Comparison of ENCODE assay signal across 8 cellular contexts in the genomic region with DNA sequence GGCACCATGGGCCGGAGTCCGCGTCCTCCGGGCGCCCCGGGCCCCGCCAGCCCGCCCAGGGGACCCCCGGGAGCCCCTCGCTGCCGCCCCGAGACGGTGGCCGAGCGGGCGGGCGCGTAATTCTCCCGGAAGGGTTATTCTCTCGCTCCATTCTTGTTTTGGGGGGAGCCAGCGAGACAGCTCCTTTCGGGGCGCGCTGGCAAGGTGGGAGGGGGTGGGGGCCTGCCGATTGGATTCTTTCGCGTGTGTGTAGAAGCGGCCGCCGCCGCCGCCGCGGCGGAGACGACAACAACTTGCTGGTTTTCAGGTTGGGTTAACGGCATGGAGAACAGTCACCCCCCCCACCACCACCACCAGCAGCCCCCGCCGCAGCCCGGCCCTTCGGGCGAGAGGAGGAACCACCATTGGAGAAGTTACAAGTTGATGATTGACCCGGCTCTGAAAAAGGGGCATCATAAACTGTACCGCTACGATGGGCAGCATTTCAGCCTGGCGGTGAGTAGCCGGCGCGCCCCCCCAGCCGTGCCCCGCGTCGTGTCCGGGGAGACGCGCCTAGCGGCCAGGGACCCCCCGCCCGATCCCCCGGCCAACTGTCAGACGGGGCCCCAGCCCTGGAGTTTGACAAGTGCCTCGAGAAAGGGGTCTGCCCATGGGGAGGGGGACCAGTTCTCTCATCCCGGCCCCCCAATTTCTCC. TPM values are rescaled to one million over a fixed set of nuclear protein-coding genes. Genes with fewer than 3 reads are reported as not detected.
DNase-seq lines count a peak whose midpoint lies in the region; ATAC-seq and TF ChIP-seq lines count a peak whose summit lies in the region.

No MANE protein-coding gene starts in this region.

- H3K9ac ChIP-seq in smooth muscle cell (ENCODE audit: low read depth) = peak overlapping the region; percentile 83

- TF ChIP-seq POLR2A in GM18505 (IDR thresholded peaks at IDR 0.05; ENCODE audit: borderline replicate concordance, extremely low read depth, insufficient read depth, insufficient read length) = no peak

- H3K4me3 ChIP-seq in iPS-18c (ENCODE audit: insufficient read depth, low read depth, low read length) (peak overlapping the region; percentile 86), smooth muscle cell (peak overlapping the region; percentile 82)

- no peaks in the 10 kb centered on the region for H3K27me3 ChIP-seq in smooth muscle cell (ENCODE audit: low read depth)

- no peak for ATAC-seq in GM18505 (IDR thresholded peaks at IDR 0.05; ENCODE audit: unreplicated experiment)

- H3K36me3 ChIP-seq in smooth muscle cell (ENCODE audit: low read depth) = no peaks in the 10 kb centered on the region

- H3K79me2 ChIP-seq in smooth muscle cell (ENCODE audit: low read depth) = peaks cover 63% of the 10 kb centered on the region

- H2AFZ ChIP-seq in smooth muscle cell (ENCODE audit: low read depth) = no peak overlapping the region

- H3K4me1 ChIP-seq in smooth muscle cell (ENCODE audit: low read depth) = peaks cover 29% of the 10 kb centered on the region

- H3K27ac ChIP-seq in angular gyrus (ENCODE audit: low read depth, low read length) (peak overlapping the region; percentile 55), smooth muscle cell (ENCODE audit: low read depth) (peak overlapping the region; percentile 71)

- peaks cover 35% of the 10 kb centered on the region for H4K20me1 ChIP-seq in smooth muscle cell (ENCODE audit: low read depth)

- H3K4me2 ChIP-seq in smooth muscle cell = peak overlapping the region; percentile 96

- peaks cover 14% of the 10 kb centered on the region for H3F3A ChIP-seq in smooth muscle cell (ENCODE audit: low read depth)

- no peak for TF ChIP-seq CTCF in smooth muscle cell (IDR thresholded peaks at IDR 0.05; ENCODE audit: borderline replicate concordance, insufficient read depth, poor library complexity, severe bottlenecking)

- peak; percentile 25 for DNase-seq in NK-92 treated with Interleukin-12 subunit alpha and Interleukin-12 subunit beta, amount 100 ng/mL, for 24 hours (lab: John Stamatoyannopoulos, UW)
- DNase-seq in NK-92 (lab: John Stamatoyannopoulos, UW; ENCODE audit: unreplicated experiment) (no peak), RPMI8226 (peak; percentile 49), smooth muscle cell (lab: John Stamatoyannopoulos, UW; ENCODE audit: unreplicated experiment) (peak; percentile 18), SKM-1 (lab: John Stamatoyannopoulos, UW; ENCODE audit: unreplicated experiment) (no peak)

- no peaks in the 10 kb centered on the region for H3K9me3 ChIP-seq in iPS-18c (ENCODE audit: control insufficient read depth, insufficient read depth, low read length)
- H3K9me3 ChIP-seq in smooth muscle cell (replicated peaks; ENCODE audit: low read depth) = no peaks in the 10 kb centered on the region

- under 1% methylated on average over 45 of the region's 63 CpGs for WGBS in smooth muscle cell (ENCODE audit: low lambda C conversion rate)

RNA-seq across cellular contexts. Expression of a gene that starts 0.8 kb away (rescaled TPM):
- total RNA-seq in smooth muscle cell = 2.7 and 4.2 TPM in 2 replicates
- 1.9 and 2.9 TPM in 2 replicates for polyA plus RNA-seq in smooth muscle cell

RNA-seq across cellular contexts. Expression of a gene that starts 11.1 kb away (rescaled TPM):
- 12.7 and 25.9 TPM in 2 replicates for total RNA-seq in smooth muscle cell
- polyA plus RNA-seq in smooth muscle cell = 13.8 and 15.3 TPM in 2 replicates

RNA-seq across cellular contexts. Expression of a gene that starts 54.1 kb away (rescaled TPM):
- not detected in 2 replicates for total RNA-seq in smooth muscle cell
- 0.53 TPM in 1 of 2 replicates, not detected in the other for polyA plus RNA-seq in smooth muscle cell

Comparison
In these comparisons a context has a peak if more than half of its experiments do, and no peak if none do; other contexts are left out.
1. DNase-seq: peak in NK-92 treated with Interleukin-12 subunit alpha and Interleukin-12 subunit beta, amount 100 ng/mL, for 24 hours (single experiment), RPMI8226 (single experiment) and smooth muscle cell (single experiment); none in NK-92 (single experiment) and SKM-1 (single experiment).